Comparison of ENCODE assay signal across 8 cellular contexts in the genomic region with DNA sequence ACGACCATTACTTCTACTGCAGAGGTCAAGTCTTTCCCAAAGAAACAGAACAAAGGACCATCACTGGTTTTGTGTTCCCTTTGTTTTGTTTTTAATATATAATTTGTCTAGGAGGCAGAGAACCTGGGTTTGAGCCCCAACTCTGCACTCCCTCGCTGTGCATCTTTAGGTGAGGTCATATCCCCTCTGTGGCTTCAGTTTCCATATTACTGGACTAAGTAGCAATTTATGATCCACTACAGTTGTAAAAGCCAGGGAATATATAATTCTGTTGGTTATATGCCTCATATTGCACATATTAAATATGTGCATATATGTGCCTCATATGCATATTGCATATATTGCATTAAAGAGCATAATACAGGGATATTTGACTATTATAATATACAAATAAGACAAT.
"Had no signal": no experiment of that assay in that cellular context is flagged by ENCODE, and none has a peak within 500 bp of the region (broad histone marks: within the 10 kb centered on the region; RNA-seq: fewer than 3 reads in every experiment).

No MANE protein-coding gene starts in this region.

- H3K27ac ChIP-seq: HL-60, KMS-11 had no signal

- H3K4me3 ChIP-seq: K562 had no signal

- DNase-seq: IMR-90, KBM-7, KG1 had no signal

- H3K9ac ChIP-seq: KMS-11 had no signal

- FAIRE-seq: HepG2, HTR-8/SVneo, K562 had no signal

- H3K4me2 ChIP-seq: KMS-11 had no signal

- ATAC-seq: HepG2, K562 had no signal
